ENCODE assay signal across 1 cellular context in genomic region chr3:38133557-38134405, GRCh38.
TF ChIP-seq lines count a peak whose summit lies in the region.

No MANE protein-coding gene starts in this region.

TF ChIP-seq in HepG2, 621 proteins besides CTCF, POLR2A, EP300 and RAD21 (continued from another document and continues in another):
- peak; percentile 96 for TF ChIP-seq KDM6A (CRISPR knock-in tag; IDR thresholded peaks at IDR 0.05; ENCODE audit: low read depth)
- no peak for TF ChIP-seq ZNF740 (CRISPR knock-in tag; IDR thresholded peaks at IDR 0.05)
- no peak for TF ChIP-seq MIER2 (CRISPR knock-in tag; IDR thresholded peaks at IDR 0.05)
- TF ChIP-seq DZIP1 (CRISPR knock-in tag; IDR thresholded peaks at IDR 0.05), result no peak
- TF ChIP-seq GABPB1 (CRISPR knock-in tag; IDR thresholded peaks at IDR 0.05), result no peak
- 0 out of 2 replicates have a peak, but pooled peaks have one; percentile 40 for TF ChIP-seq TOE1 (CRISPR knock-in tag; IDR thresholded peaks at IDR 0.05)
- no peak for TF ChIP-seq ZZZ3 (CRISPR knock-in tag; IDR thresholded peaks at IDR 0.05; ENCODE audit: borderline replicate concordance)
- TF ChIP-seq NFAT5 (CRISPR knock-in tag; IDR thresholded peaks at IDR 0.05), result no peak
- TF ChIP-seq ZNF552 (CRISPR knock-in tag; IDR thresholded peaks at IDR 0.05; ENCODE audit: borderline replicate concordance), result 0 out of 2 replicates have a peak, but pooled peaks have one; percentile 26
- peak; percentile 38; the same call in 1 of the 2 replicates for TF ChIP-seq TBX3 (IDR thresholded peaks at IDR 0.05; ENCODE audit: borderline replicate concordance)
- TF ChIP-seq PATZ1 (CRISPR knock-in tag; IDR thresholded peaks at IDR 0.05), result peak; percentile 80
- no peak for TF ChIP-seq ZNF784 (CRISPR knock-in tag; IDR thresholded peaks at IDR 0.05; ENCODE audit: borderline replicate concordance)
- TF ChIP-seq NBN (conservative IDR thresholded peaks at IDR 0.05), result no peak
- peak; percentile 82; the same call in 1 of the 2 replicates for TF ChIP-seq CBX5 (CRISPR knock-in tag; IDR thresholded peaks at IDR 0.05; ENCODE audit: borderline replicate concordance)
- TF ChIP-seq FOXM1 (CRISPR knock-in tag; IDR thresholded peaks at IDR 0.05), result no peak
- peak; percentile 41; the same call in 1 of the 2 replicates for TF ChIP-seq TFDP2 (CRISPR knock-in tag; IDR thresholded peaks at IDR 0.05)
- no peak for TF ChIP-seq ZKSCAN1 (IDR thresholded peaks at IDR 0.05; ENCODE audit: low read length)
- no peak for TF ChIP-seq ZSCAN20 (CRISPR knock-in tag; IDR thresholded peaks at IDR 0.05; ENCODE audit: borderline replicate concordance)
- no peak for TF ChIP-seq FLYWCH1 (CRISPR knock-in tag; IDR thresholded peaks at IDR 0.05)
- TF ChIP-seq BHLHE40 (IDR thresholded peaks at IDR 0.05; ENCODE audit: low read length), result peak; percentile 21; the same call in 1 of the 2 replicates
- TF ChIP-seq REPIN1 (CRISPR knock-in tag; IDR thresholded peaks at IDR 0.05; ENCODE audit: borderline replicate concordance, low read depth), result peak; percentile 87; the same call in 1 of the 2 replicates
- TF ChIP-seq GTF3A (CRISPR knock-in tag; conservative IDR thresholded peaks at IDR 0.05), result no peak
- peak; percentile 87 for TF ChIP-seq CEBPB (IDR thresholded peaks at IDR 0.05; ENCODE audit: borderline replicate concordance, low read depth, low read length)
- no peak for TF ChIP-seq ZNF749 (CRISPR knock-in tag; IDR thresholded peaks at IDR 0.05; ENCODE audit: borderline replicate concordance)
- no peak for TF ChIP-seq CBFB (CRISPR knock-in tag; IDR thresholded peaks at IDR 0.05)
- no peak for TF ChIP-seq FIP1L1 (IDR thresholded peaks at IDR 0.05; ENCODE audit: borderline replicate concordance, insufficient read depth, low read depth, low read length)
- TF ChIP-seq HMGXB3 (CRISPR knock-in tag; IDR thresholded peaks at IDR 0.05; ENCODE audit: borderline replicate concordance), result peak; percentile 83
- no peak; the same call in 1 of the 2 replicates for TF ChIP-seq THAP7 (CRISPR knock-in tag; IDR thresholded peaks at IDR 0.05)
- TF ChIP-seq ZNF589 (CRISPR knock-in tag; conservative IDR thresholded peaks at IDR 0.05), result no peak
- TF ChIP-seq ISX (CRISPR knock-in tag; conservative IDR thresholded peaks at IDR 0.05), result no peak
- TF ChIP-seq ATF3 (CRISPR knock-in tag; IDR thresholded peaks at IDR 0.05), result peak; percentile 97
- TF ChIP-seq DMTF1 (CRISPR knock-in tag; IDR thresholded peaks at IDR 0.05), result no peak
- TF ChIP-seq SNAI1 (CRISPR knock-in tag; IDR thresholded peaks at IDR 0.05; ENCODE audit: borderline replicate concordance), result no peak
- no peak for TF ChIP-seq PREB (CRISPR knock-in tag; IDR thresholded peaks at IDR 0.05)
- TF ChIP-seq PHF8 (CRISPR knock-in tag; IDR thresholded peaks at IDR 0.05), result peak; percentile 36; the same call in 1 of the 2 replicates
- TF ChIP-seq CCAR2 (optimal IDR thresholded peaks at IDR 0.05; ENCODE audit: low read depth, low read length), result no peak
